Comparison of ENCODE assay signal across 14 cellular contexts in genomic region chrX:74232859-74233258, GRCh38.
A peak's percentile ranks its signal among the peaks of the same experiment; 100 is the strongest.
DNase-seq lines count a peak whose midpoint lies in the region; ATAC-seq and TF ChIP-seq lines count a peak whose summit lies in the region.
"Had no signal": no experiment of that assay in that cellular context is flagged by ENCODE, and none has a peak within 500 bp of the region (broad histone marks: within the 10 kb centered on the region; RNA-seq: fewer than 3 reads in every experiment).

No MANE protein-coding gene starts in this region.

- H3K4me1 ChIP-seq in DND-41 (ENCODE audit: insufficient read depth, low read length) (no peaks in the 10 kb centered on the region), adipocyte (ENCODE audit: control insufficient read depth, insufficient read depth, low read length) (no peaks in the 10 kb centered on the region), hepatocyte (ENCODE audit: insufficient read depth) (no peaks in the 10 kb centered on the region)

- H3K27ac ChIP-seq in DND-41 (ENCODE audit: low read length), result no peak overlapping the region
- H3K27ac ChIP-seq in hepatocyte, result no peak overlapping the region
- H3K27ac ChIP-seq: heart left ventricle had no signal

- H3K36me3 ChIP-seq in DND-41 (ENCODE audit: insufficient read depth, low read length), result peaks cover 14% of the 10 kb centered on the region; the same call in 1 of the 2 replicates
- H3K36me3 ChIP-seq in adipocyte (ENCODE audit: control insufficient read depth, insufficient read depth, low read length, severe bottlenecking), result peaks cover 6% of the 10 kb centered on the region
- no peaks in the 10 kb centered on the region for H3K36me3 ChIP-seq in MG63
- H3K36me3 ChIP-seq in hepatocyte (replicated peaks; ENCODE audit: insufficient read depth, low read depth), result no peaks in the 10 kb centered on the region

- no peak overlapping the region for H3K9ac ChIP-seq in DND-41 (ENCODE audit: low read depth, low read length)
- no peak overlapping the region for H3K9ac ChIP-seq in adipocyte (ENCODE audit: low read length)

- peaks cover 6% of the 10 kb centered on the region; the same call in 1 of the 2 replicates for H3K79me2 ChIP-seq in DND-41 (ENCODE audit: insufficient read depth, low read length)
- peaks cover 3% of the 10 kb centered on the region for H3K79me2 ChIP-seq in hepatocyte

- no peak overlapping the region for H3K4me3 ChIP-seq in DND-41 (ENCODE audit: low read depth in 1 of 2, low read length in 2 of 2)
- H3K4me3 ChIP-seq in adipocyte (ENCODE audit: low read length), result no peak overlapping the region
- H3K4me3 ChIP-seq in MG63, result no peak overlapping the region
- no peak overlapping the region for H3K4me3 ChIP-seq in hepatocyte
- H3K4me3 ChIP-seq: heart left ventricle had no signal

- H2AFZ ChIP-seq in DND-41 (ENCODE audit: low read depth, low read length) (no peak overlapping the region), hepatocyte (no peak overlapping the region)

- TF ChIP-seq CTCF in DND-41 (IDR thresholded peaks at IDR 0.05; ENCODE audit: borderline replicate concordance, extremely low read depth, low read length, poor library complexity, severe bottlenecking) (no peak), hepatocyte (IDR thresholded peaks at IDR 0.05; ENCODE audit: poor library complexity) (no peak)

- no peaks in the 10 kb centered on the region for H3K9me2 ChIP-seq in hepatocyte (replicated peaks; ENCODE audit: insufficient read depth)

- WGBS in hepatocyte (ENCODE audit: low lambda C conversion rate, missing lambda C conversion rate), result 78% methylated on average over 3 of the region's 3 CpGs

- no peak for ATAC-seq in DND-41 (ENCODE audit: insufficient read depth, low read depth)
- ATAC-seq: HCT116, heart left ventricle had no signal

- H4K20me1 ChIP-seq in DND-41 (ENCODE audit: insufficient read depth, low read length) (no peaks in the 10 kb centered on the region), hepatocyte (ENCODE audit: insufficient read depth, poor library complexity, severe bottlenecking) (no peaks in the 10 kb centered on the region)

- DNase-seq in DND-41, result peak; percentile 4
- DNase-seq in HT-29 (ENCODE audit: low spot score), result peak; percentile 67
- peak; percentile 32 for DNase-seq in adipocyte (ENCODE audit: low read depth)
- DNase-seq in iPS-NIHi11 (ENCODE audit: low spot score), result peak; percentile 7
- DNase-seq in MG63, result no peak
- no peak for DNase-seq in NCI-H146 (lab: John Stamatoyannopoulos, UW)
- DNase-seq in hepatocyte (ENCODE audit: low spot score), result no peak
- DNase-seq in NCI-H2227 (lab: John Stamatoyannopoulos, UW; ENCODE audit: unreplicated experiment), result no peak
- DNase-seq: activated CD8-positive, alpha-beta memory T cell treated with anti-CD3 and anti-CD28 coated beads for 24 hours; DMS79; heart left ventricle; NCI-H2029 treated with DMSO at 0.1 percent for 48 hours; SW 1271 had no signal

- H3K4me2 ChIP-seq in DND-41 (ENCODE audit: insufficient read depth, low read length) (no peak overlapping the region), hepatocyte (no peak overlapping the region)

- H3K27me3 ChIP-seq in DND-41 (ENCODE audit: insufficient read depth, low read length, poor library complexity), result no peaks in the 10 kb centered on the region
- no peaks in the 10 kb centered on the region for H3K27me3 ChIP-seq in adipocyte (replicated peaks; ENCODE audit: control insufficient read depth, insufficient read depth, low read length)
- H3K27me3 ChIP-seq in MG63, result no peaks in the 10 kb centered on the region
- H3K27me3 ChIP-seq in hepatocyte, result no peaks in the 10 kb centered on the region
- H3K27me3 ChIP-seq: heart left ventricle had no signal

- H3K9me3 ChIP-seq in DND-41 (ENCODE audit: insufficient read depth, low read length, severe bottlenecking) (no peaks in the 10 kb centered on the region), adipocyte (ENCODE audit: control insufficient read depth, low read length) (peaks cover 7% of the 10 kb centered on the region), MG63 (no peaks in the 10 kb centered on the region), hepatocyte (ENCODE audit: low read depth) (no peaks in the 10 kb centered on the region)
- H3K9me3 ChIP-seq: heart left ventricle had no signal

Comparison
In these comparisons a context has a peak if more than half of its experiments do, and no peak if none do; other contexts are left out.
1. DNase-seq: peak in DND-41 (single experiment), HT-29 (single experiment), adipocyte (single experiment) and iPS-NIHi11 (single experiment); none in MG63 (single experiment), NCI-H146 (single experiment), hepatocyte (single experiment) and NCI-H2227 (single experiment).